In the genomic region with DNA sequence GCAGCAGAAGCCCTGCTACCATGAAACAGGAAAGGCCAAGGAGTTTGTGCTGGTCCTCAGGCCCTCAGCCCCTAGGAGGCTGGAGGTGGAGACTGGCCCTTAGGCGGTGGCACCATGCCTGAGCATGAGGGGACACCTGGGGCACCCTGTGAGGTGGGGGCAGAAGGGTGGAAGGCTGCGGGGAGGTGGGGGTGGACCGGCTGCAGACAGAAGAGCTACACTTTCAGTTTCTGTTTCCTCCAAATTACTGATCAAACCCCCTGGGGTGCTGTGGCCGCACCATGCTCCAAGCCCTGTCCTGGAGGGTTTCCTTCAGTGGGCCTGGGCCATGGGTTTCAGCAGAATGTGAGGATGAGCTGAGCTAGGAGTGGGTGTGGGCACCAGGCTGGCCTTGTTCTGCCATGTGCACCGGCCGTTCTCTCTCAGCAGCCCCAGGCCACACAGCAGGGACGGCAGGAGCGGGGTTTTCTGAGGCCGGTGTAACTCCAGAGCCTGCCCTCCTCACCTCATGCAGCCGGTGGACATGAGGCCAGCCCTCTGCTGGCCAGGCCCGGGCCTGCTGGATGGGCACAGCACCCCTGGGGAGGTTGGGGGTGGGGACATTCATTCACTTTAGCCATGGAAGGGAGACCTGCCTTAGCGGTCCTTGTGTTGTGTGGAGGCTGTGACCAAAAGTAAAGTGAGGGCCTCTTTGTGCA, we compare ENCODE assay signal across 12 cellular contexts. TPM values are rescaled to one million over a fixed set of nuclear protein-coding genes. Genes with fewer than 3 reads are reported as not detected.
DNase-seq lines count a peak whose midpoint lies in the region; ATAC-seq, FAIRE-seq and TF ChIP-seq lines count a peak whose summit lies in the region.
"Had no signal": no experiment of that assay in that cellular context is flagged by ENCODE, and none has a peak within 500 bp of the region (broad histone marks: within the 10 kb centered on the region; RNA-seq: fewer than 3 reads in every experiment).

No MANE protein-coding gene starts in this region.

- H2AK5ac ChIP-seq in H1 (ENCODE audit: low read depth, low read length) = no peak overlapping the region

- peak overlapping the region; percentile 44 for H3K4me3 Mint-ChIP-seq in CD8-positive, alpha-beta T cell
- H3K4me3 Mint-ChIP-seq: activated naive CD8-positive, alpha-beta T cell had no signal

- peak overlapping the region; percentile 27 for H3K4me3 ChIP-seq in CD8-positive, alpha-beta T cell (ENCODE audit: low read depth, low read length)
- H3K4me3 ChIP-seq in H1 (ENCODE audit: extremely low read depth in 1 of 4, insufficient read depth in 2 of 4, low read depth in 3 of 4, low read length in 4 of 4) = no peak overlapping the region
- H3K4me3 ChIP-seq: thoracic aorta had no signal

- intact Hi-C loops in CD8-positive, alpha-beta T cell (cut with DNase I, micrococcal nuclease) = loop anchor here in 1 of 2 experiments (10.0 kb wide), 2 partner anchors 338 to 988 kb away; a partner anchor contains a TSS
- intact Hi-C loops in left ventricle myocardium superior (cut with micrococcal nuclease) = no loop called here

- no peak for TF ChIP-seq EP300 in H1 (IDR thresholded peaks at IDR 0.05; ENCODE audit: borderline replicate concordance in 1 of 2, low read depth in 2 of 2, low read length in 2 of 2)

- no peaks in the 10 kb centered on the region for H3K79me1 ChIP-seq in H1 (ENCODE audit: low read depth, low read length)

- CTCF ChIA-PET in CD8-positive, alpha-beta T cell (lab: Charles Lee) = interaction anchor here (1.0 to 1.2 kb wide), 2 partner anchors 257 to 516 kb away, joined by 4 to 5 read pairs; no protein-coding TSS in a partner anchor
- CTCF ChIA-PET in H1 (lab: Charles Lee; ENCODE audit: partially characterized antibody) = interaction anchor here (0.8 to 5.4 kb wide), 4 partner anchors 9 to 516 kb away, joined by 3 to 28 read pairs (median 4); no protein-coding TSS in a partner anchor

- H3K14ac ChIP-seq in H1 (ENCODE audit: insufficient read length) = no peak overlapping the region

- no peak for TF ChIP-seq CTCF in CD8-positive, alpha-beta T cell (IDR thresholded peaks at IDR 0.05)
- peak; percentile 21 to 33 (median 27); a peak in 3 of 4 replicates for TF ChIP-seq CTCF in H1 (IDR thresholded peaks at IDR 0.05; ENCODE audit: control extremely low read depth in 1 of 3, insufficient read depth in 1 of 3, low read depth in 1 of 3, low read length in 3 of 3)

- TF ChIP-seq RAD21 in H1 (IDR thresholded peaks at IDR 0.05 in 1 of 2, conservative IDR thresholded peaks at IDR 0.05 in 1 of 2; ENCODE audit: low read depth in 2 of 2, low read length in 2 of 2) = no peak; a peak in 1 of 4 replicates

- no peak overlapping the region; the same call in 1 of the 2 replicates for H3K18ac ChIP-seq in H1 (ENCODE audit: extremely low read depth, low read length)

- POLR2A ChIA-PET in CD8-positive, alpha-beta T cell (lab: Charles Lee) = no interaction called here
- POLR2A ChIA-PET in H1 (lab: Charles Lee; ENCODE audit: partially characterized antibody) = interaction anchor here (0.8 kb wide), 1 partner anchor 336 kb away, joined by 3 read pairs; no protein-coding TSS in a partner anchor

- H3K36me3 Mint-ChIP-seq in CD8-positive, alpha-beta T cell = no peaks in the 10 kb centered on the region
- H3K36me3 Mint-ChIP-seq: activated naive CD8-positive, alpha-beta T cell had no signal

- no peak overlapping the region for H2BK15ac ChIP-seq in H1 (ENCODE audit: low read length)

- peak overlapping the region; percentile 52 for H3K27ac Mint-ChIP-seq in CD8-positive, alpha-beta T cell
- H3K27ac Mint-ChIP-seq: activated naive CD8-positive, alpha-beta T cell had no signal

- peaks cover 15% of the 10 kb centered on the region for H3K4me1 ChIP-seq in CD8-positive, alpha-beta T cell (ENCODE audit: insufficient read depth, low read length)
- no peaks in the 10 kb centered on the region; a peak in 2 of 7 replicates for H3K4me1 ChIP-seq in H1 (replicated peaks in 1 of 4; ENCODE audit: control insufficient read depth in 3 of 4, insufficient read depth in 4 of 4, low read length in 3 of 4)
- H3K4me1 ChIP-seq: foreskin keratinocyte had no signal

- H3K4me1 Mint-ChIP-seq in CD8-positive, alpha-beta T cell (ENCODE audit: low read depth) = peaks cover 19% of the 10 kb centered on the region

- no peak overlapping the region for H2BK20ac ChIP-seq in H1 (ENCODE audit: low read length)

- no peaks in the 10 kb centered on the region for H3K27me3 Mint-ChIP-seq in CD8-positive, alpha-beta T cell (ENCODE audit: low read depth)
- H3K27me3 Mint-ChIP-seq: activated naive CD8-positive, alpha-beta T cell had no signal

- no peaks in the 10 kb centered on the region for H3K27me3 ChIP-seq in CD8-positive, alpha-beta T cell (ENCODE audit: insufficient read depth, low read length)
- no peaks in the 10 kb centered on the region for H3K27me3 ChIP-seq in H1 (replicated peaks in 1 of 4; ENCODE audit: control insufficient read depth in 3 of 4, extremely low read depth in 1 of 4, insufficient read depth in 3 of 4, low read length in 3 of 4)
- H3K27me3 ChIP-seq: foreskin keratinocyte had no signal

- H3K27ac ChIP-seq in CD8-positive, alpha-beta T cell (ENCODE audit: low read depth, low read length) = no peak overlapping the region
- H3K27ac ChIP-seq in H1 (ENCODE audit: low read depth, low read length) = no peak overlapping the region
- H3K27ac ChIP-seq: foreskin keratinocyte, thoracic aorta had no signal

- H4K5ac ChIP-seq in H1 (ENCODE audit: insufficient read length, low read depth, low read length) = no peak overlapping the region

- H4K20me1 ChIP-seq in H1 (replicated peaks in 1 of 2; ENCODE audit: control insufficient read depth in 1 of 2, insufficient read depth in 2 of 2, low read length in 2 of 2) = peaks cover 0 to 1% of the 10 kb centered on the region in 2 experiments

- H3K4ac ChIP-seq in H1 (replicated peaks; ENCODE audit: insufficient read length, low read depth, low read length) = no peak overlapping the region

- H3K4me2 ChIP-seq in H1 (ENCODE audit: insufficient read depth in 1 of 2, low read depth in 2 of 2, low read length in 2 of 2) = no peak overlapping the region

- H3K9me3 ChIP-seq in CD8-positive, alpha-beta T cell (ENCODE audit: low read length) = no peaks in the 10 kb centered on the region
- no peaks in the 10 kb centered on the region for H3K9me3 ChIP-seq in H1 (ENCODE audit: insufficient read depth in 2 of 2, low read depth in 1 of 2, low read length in 1 of 2)
- H3K9me3 ChIP-seq: thoracic aorta had no signal

- no peak overlapping the region for H3K56ac ChIP-seq in H1 (replicated peaks; ENCODE audit: insufficient read length, low read depth, low read length)

- no peaks in the 10 kb centered on the region for H3K9me3 Mint-ChIP-seq in CD8-positive, alpha-beta T cell

- H3K23ac ChIP-seq in H1 (ENCODE audit: insufficient read length) = no peak overlapping the region

- peak in 1 of 7 experiments; percentile 18 for DNase-seq in CD8-positive, alpha-beta T cell
- DNase-seq in GM19239 (ENCODE audit: insufficient read length, low spot score) (peak; percentile 31), M059J (ENCODE audit: low read depth) (peak; percentile 21), H1 (ENCODE audit: low read depth in 1 of 2, low spot score in 2 of 2) (peak in 1 of 2 experiments; percentile 47), left ventricle myocardium superior (no peak), DMS114 treated with DMSO at 0.1 percent for 48 hours (lab: John Stamatoyannopoulos, UW; ENCODE audit: unreplicated experiment) (no peak)
- DNase-seq in activated naive CD4-positive, alpha-beta T cell (lab: John Stamatoyannopoulos, UW) = no peak
- DNase-seq: foreskin keratinocyte, NCI-H1092 treated with DMSO at 0.1 percent for 48 hours had no signal

- peak overlapping the region; percentile 63; the same call in 1 of the 2 replicates for H4K8ac ChIP-seq in H1 (ENCODE audit: extremely low read depth, insufficient read depth, low read length)

- WGBS in H1 (ENCODE audit: extremely low coverage in 1 of 2, insufficient coverage in 1 of 2, insufficient read length in 1 of 2, insufficient replicate concordance in 2 of 2, low coverage in 1 of 2, low lambda C conversion rate in 2 of 2, missing lambda C conversion rate in 1 of 2), 2 experiments = 94% methylated on average over 11 of the region's 12 CpGs; no CpG with 5 or more reads in 1 of the 2 experiments

- no peak overlapping the region for H2AFZ ChIP-seq in H1 (ENCODE audit: low read length)

- no peak overlapping the region for H2BK120ac ChIP-seq in H1 (replicated peaks; ENCODE audit: low read depth, low read length)

- H3K23me2 ChIP-seq in H1 (ENCODE audit: low read depth, low read length) = no peaks in the 10 kb centered on the region

- no peak overlapping the region for H2BK5ac ChIP-seq in H1 (ENCODE audit: low read depth, low read length)

- FAIRE-seq in GM19239 (lab: Jason Lieb, UNC) = no peak
- FAIRE-seq in H1 (lab: Jason Lieb, UNC) = no peak

- H3K79me2 ChIP-seq in H1 (ENCODE audit: control insufficient read depth in 1 of 2, insufficient read depth in 2 of 2, low read length in 2 of 2) = no peaks in the 10 kb centered on the region

- H4K91ac ChIP-seq in H1 (replicated peaks; ENCODE audit: insufficient read length, low read length) = no peak overlapping the region

- H3K36me3 ChIP-seq in CD8-positive, alpha-beta T cell (ENCODE audit: insufficient read depth, low read length) = no peaks in the 10 kb centered on the region
- no peaks in the 10 kb centered on the region for H3K36me3 ChIP-seq in H1 (ENCODE audit: control insufficient read depth in 2 of 4, insufficient read depth in 4 of 4, low read length in 3 of 4)
- H3K36me3 ChIP-seq: thoracic aorta had no signal

- TF ChIP-seq POLR2A in H1 (IDR thresholded peaks at IDR 0.05; ENCODE audit: control extremely low read depth in 1 of 2, low read depth in 2 of 2, low read length in 2 of 2) = no peak

- H2BK12ac ChIP-seq in H1 (ENCODE audit: low read depth, low read length) = no peak overlapping the region

- no peak overlapping the region for H3K9ac ChIP-seq in H1 (replicated peaks in 1 of 4; ENCODE audit: extremely low read depth in 1 of 4, low read depth in 3 of 4, low read length in 3 of 4)

- no peak for ATAC-seq in CD8-positive, alpha-beta T cell
- no peak for ATAC-seq in left ventricle myocardium superior
- no peak for ATAC-seq in HG03565 (IDR thresholded peaks at IDR 0.05; ENCODE audit: unreplicated experiment)
- ATAC-seq: foreskin keratinocyte had no signal

RNA-seq across cellular contexts. Expression of a gene that starts 51.5 kb away (rescaled TPM):
- 10 to 100 TPM; 89.8 to 90.1 TPM for total RNA-seq in CD8-positive, alpha-beta T cell
- 116 and 139 TPM in 2 replicates for total RNA-seq in M059J (2014; rRNA removed; shearing (Covaris generic))
- total RNA-seq in H1 (2021; fragmentation: NEBNext Ultra II Directional; extraction: Animal tissue kit (Norgen Biotek cat#: 25700)) = 52.8 and 54.8 TPM in 2 replicates
- 42.4 and 44.0 TPM in 2 replicates for polyA plus RNA-seq in H1 (2011; rRNA removed)
- polyA plus RNA-seq in H1 (2011; cell fraction: cytosol; rRNA removed) = 79.2 TPM
- polyA plus RNA-seq in H1 (2011; cell fraction: nucleus; rRNA removed) = 26.0 TPM
- 36.0 to 46.3 TPM (median 43.4 TPM) in 4 replicates for polyA plus RNA-seq in H1 (2012, experiment 1 of 2)
- 7.8 TPM for polyA plus RNA-seq in H1 (2012, experiment 2 of 2)
- 27.9 TPM for polyA plus RNA-seq in H1 (2013, experiment 1 of 2)
- 30.0 TPM for polyA plus RNA-seq in H1 (2013, experiment 2 of 2)
- 81.1 and 82.2 TPM in 2 replicates for polyA minus RNA-seq in H1 (2011; rRNA and poly(A)+ RNA removed)
- polyA minus RNA-seq in H1 (2011; cell fraction: cytosol; rRNA and poly(A)+ RNA removed) = 48.7 TPM
- polyA minus RNA-seq in H1 (2011; cell fraction: nucleus; rRNA and poly(A)+ RNA removed) = 25.4 TPM
- 34.1 TPM for total RNA-seq in left ventricle myocardium superior

RNA-seq across cellular contexts. Expression of a gene that starts 52.7 kb away (rescaled TPM):
- total RNA-seq in CD8-positive, alpha-beta T cell = under 1 TPM; 0.08 to 0.17 TPM
- total RNA-seq in M059J (2014; rRNA removed; shearing (Covaris generic)) = 0.05 TPM in 1 of 2 replicates, not detected in the other
- total RNA-seq in H1 (2021; fragmentation: NEBNext Ultra II Directional; extraction: Animal tissue kit (Norgen Biotek cat#: 25700)) = 0.30 and 0.34 TPM in 2 replicates
- 0.41 and 0.44 TPM in 2 replicates for polyA plus RNA-seq in H1 (2011; rRNA removed)
- 0.45 TPM for polyA plus RNA-seq in H1 (2011; cell fraction: cytosol; rRNA removed)
- polyA plus RNA-seq in H1 (2011; cell fraction: nucleus; rRNA removed) = 3.7 TPM
- 0.12 to 0.46 TPM (median 0.18 TPM) in 4 replicates for polyA plus RNA-seq in H1 (2012, experiment 1 of 2)
- polyA plus RNA-seq in H1 (2012, experiment 2 of 2) = not detected
- 0.06 TPM for polyA plus RNA-seq in H1 (2013, experiment 1 of 2)
- 0.02 TPM for polyA plus RNA-seq in H1 (2013, experiment 2 of 2)
- polyA minus RNA-seq in H1 (2011; rRNA and poly(A)+ RNA removed) = 5.7 and 7.6 TPM in 2 replicates
- polyA minus RNA-seq in H1 (2011; cell fraction: cytosol; rRNA and poly(A)+ RNA removed) = 2.5 TPM
- polyA minus RNA-seq in H1 (2011; cell fraction: nucleus; rRNA and poly(A)+ RNA removed) = 11.9 TPM
- total RNA-seq in left ventricle myocardium superior = not detected
- total RNA-seq: thoracic aorta had no signal

Comparison
In these comparisons a context has a peak if more than half of its experiments do, and no peak if none do; other contexts are left out.
1. DNase-seq: peak in GM19239 (single experiment) and M059J (single experiment); none in left ventricle myocardium superior (single experiment), DMS114 treated with DMSO at 0.1 percent for 48 hours (single experiment) and activated naive CD4-positive, alpha-beta T cell (0 of 4).